ENCODE assay signal across 6 cellular contexts in genomic region chr11:100667449-100667848, GRCh38.
"Had no signal": no experiment of that assay in that cellular context is flagged by ENCODE, and none has a peak within 500 bp of the region (broad histone marks: within the 10 kb centered on the region; RNA-seq: fewer than 3 reads in every experiment).

No MANE protein-coding gene starts in this region.

- H3K4me3 Mint-ChIP-seq: IgD-negative memory B cell had no signal

- H3K9me3 ChIP-seq: HAP-1 had no signal

- H2AFZ ChIP-seq: GM23248 had no signal

- H3K9ac ChIP-seq: GM23248 had no signal

- H3K9me3 Mint-ChIP-seq: IgD-negative memory B cell had no signal

- H3K4me3 ChIP-seq: GM23248, HAP-1 had no signal

- H3K27ac ChIP-seq: GM23248 had no signal

- ATAC-seq: HCT116 had no signal

- H3K36me3 Mint-ChIP-seq: IgD-negative memory B cell had no signal

- H3K27ac Mint-ChIP-seq: IgD-negative memory B cell had no signal

- H3K36me3 ChIP-seq: HAP-1 had no signal

- DNase-seq: GM23248, GOT3, H7 had no signal
